ENCODE assay signal across 12 cellular contexts in the genomic region with DNA sequence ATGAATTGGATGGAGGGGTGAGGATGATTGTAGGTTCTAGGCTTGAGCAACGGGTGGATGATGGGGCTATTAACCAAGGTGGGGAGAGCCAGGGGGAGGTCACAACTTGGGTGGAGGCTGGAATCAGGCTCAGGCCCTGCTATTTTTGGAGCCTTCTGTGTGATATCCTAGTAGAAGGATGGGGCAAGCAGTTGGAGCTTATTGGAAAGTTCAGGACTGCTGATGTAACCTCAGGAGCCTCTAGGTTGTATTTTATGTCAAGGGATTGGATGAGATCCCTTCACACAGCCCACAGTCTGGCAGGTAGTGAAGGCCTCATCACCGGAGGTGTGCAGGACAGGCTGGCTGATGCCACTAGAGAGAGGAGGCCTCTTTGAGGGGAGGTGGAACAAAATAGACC. TPM values are rescaled to one million over a fixed set of nuclear protein-coding genes. Genes with fewer than 3 reads are reported as not detected.
DNase-seq lines count a peak whose midpoint lies in the region; ATAC-seq, FAIRE-seq and TF ChIP-seq lines count a peak whose summit lies in the region.
"Had no signal": no experiment of that assay in that cellular context is flagged by ENCODE, and none has a peak within 500 bp of the region (broad histone marks: within the 10 kb centered on the region; RNA-seq: fewer than 3 reads in every experiment).

No MANE protein-coding gene starts in this region.

- TF ChIP-seq RAD21 in K562 (CRISPR knock-in tag; conservative IDR thresholded peaks at IDR 0.05 in 1 of 2, IDR thresholded peaks at IDR 0.05 in 1 of 2), result no peak

- in situ Hi-C loops in K562 (cut with MboI), result no loop called here

- H3K9me3 ChIP-seq in HUES48 (ENCODE audit: control insufficient read depth, insufficient read depth, low read length) (no peaks in the 10 kb centered on the region), K562 (replicated peaks; ENCODE audit: control insufficient read depth, insufficient read depth, low read depth, low read length) (no peaks in the 10 kb centered on the region), spleen (no peaks in the 10 kb centered on the region)
- H3K9me3 ChIP-seq: heart right ventricle had no signal

- no peak for TF ChIP-seq CTCF in K562 (IDR thresholded peaks at IDR 0.05 in 2 of 3, conservative IDR thresholded peaks at IDR 0.05 in 1 of 3; ENCODE audit: insufficient read depth in 2 of 3, low read depth in 1 of 3, low read length in 3 of 3)
- no peak for TF ChIP-seq CTCF in spleen (IDR thresholded peaks at IDR 0.05 in 8 of 11, conservative IDR thresholded peaks at IDR 0.05 in 3 of 11)
- TF ChIP-seq CTCF in osteocyte (IDR thresholded peaks at IDR 0.05), result no peak

- H2AFZ ChIP-seq in K562 (ENCODE audit: low read depth, low read length), result peak overlapping the region; percentile 83

- H3K4me3 ChIP-seq in HUES48 (ENCODE audit: low read depth, low read length), result no peak overlapping the region
- no peak overlapping the region for H3K4me3 ChIP-seq in K562
- peak overlapping the region in 1 of 8 donors; percentile 3 for H3K4me3 ChIP-seq in spleen
- H3K4me3 ChIP-seq: heart right ventricle had no signal

- BruUV-seq in K562 (replicated peaks; lab: Mats Ljungman, UMichigan), result no TSS peak

- POLR2A ChIA-PET in K562 (lab: Yijun Ruan, JAX), result interaction anchor here (0.5 to 1.3 kb wide), 5 partner anchors 11 to 375 kb away, joined by 3 read pairs; no protein-coding TSS in a partner anchor

- no peaks in the 10 kb centered on the region for H3K27me3 Mint-ChIP-seq in activated naive CD4-positive, alpha-beta T cell treated with anti-CD3 and anti-CD28 coated beads, Interleukin-2, amount 50 U/mL, for 24 hours
- H3K27me3 Mint-ChIP-seq in osteocyte (ENCODE audit: unreplicated experiment), result no peaks in the 10 kb centered on the region

- FAIRE-seq in K562 (lab: Jason Lieb, UNC), result no peak

- DNase-seq in activated naive CD4-positive, alpha-beta T cell treated with Interleukin-2 at 50 U/mL for 16 hours, result no peak
- no peak for DNase-seq in K562 (ENCODE audit: extremely low read depth in 1 of 4, low spot score in 3 of 4)
- DNase-seq in spleen, result no peak
- no peak for DNase-seq in osteocyte (ENCODE audit: extremely low spot score, unreplicated experiment)
- DNase-seq in midbrain (lab: John Stamatoyannopoulos, UW), result no peak
- DNase-seq in NCI-H2171 (lab: John Stamatoyannopoulos, UW), result no peak
- DNase-seq: activated T-cell treated with anti-CD3 and anti-CD28 coated beads, Interleukin-2, amount 50 U/mL, for 1 hour; heart right ventricle; left ventricle myocardium superior; NCI-H1436 treated with DMSO at 0.1 percent for 48 hours had no signal

- H3K36me3 ChIP-seq in HUES48 (ENCODE audit: control insufficient read depth, insufficient read depth, low read length), result no peaks in the 10 kb centered on the region
- H3K36me3 ChIP-seq in K562 (ENCODE audit: control insufficient read depth, insufficient read depth, low read length), result no peaks in the 10 kb centered on the region
- H3K36me3 ChIP-seq in spleen, result no peaks in the 10 kb centered on the region
- H3K36me3 ChIP-seq: heart right ventricle had no signal

- ATAC-seq in K562, result no peak
- ATAC-seq: heart right ventricle, left ventricle myocardium superior had no signal

- H3K9ac ChIP-seq in HUES48 (ENCODE audit: low read depth, low read length), result no peak overlapping the region
- H3K9ac ChIP-seq in K562 (ENCODE audit: insufficient read depth in 1 of 2, low read depth in 2 of 2, low read length in 2 of 2), result peak overlapping the region; percentile 22 to 73; a peak in 3 of 4 replicates

- WGBS in K562 (ENCODE audit: insufficient coverage, low coverage, missing lambda C conversion rate), result 57% methylated on average over 2 of the region's 2 CpGs
- WGBS in spleen, 5 donors, result 41 to 80% (median 64%) methylated on average over 2 of the region's 2 CpGs

- peaks cover 41% of the 10 kb centered on the region for H3K4me1 Mint-ChIP-seq in activated naive CD4-positive, alpha-beta T cell treated with anti-CD3 and anti-CD28 coated beads, Interleukin-2, amount 50 U/mL, for 24 hours
- H3K4me1 Mint-ChIP-seq in osteocyte (ENCODE audit: unreplicated experiment), result peaks cover 21% of the 10 kb centered on the region

- peak overlapping the region; percentile 34; the same call in 1 of the 2 replicates for H3K4me2 ChIP-seq in K562 (ENCODE audit: insufficient read depth, low read length)

- intact Hi-C loops in K562 (cut with micrococcal nuclease) (loop anchor here (2.0 kb wide), 1 partner anchor 28 kb away; no protein-coding TSS in a partner anchor), spleen (cut with DNase I; ENCODE audit: low total_unique reads) (loop anchor here (10.0 kb wide), 1 partner anchor 54 kb away; no protein-coding TSS in a partner anchor)

- peaks cover 41% of the 10 kb centered on the region for H3K4me1 ChIP-seq in HUES48 (ENCODE audit: control insufficient read depth, insufficient read depth, low read length)
- peaks cover 18 to 39% of the 10 kb centered on the region in 2 experiments; a peak in 4 of 5 replicates for H3K4me1 ChIP-seq in K562 (replicated peaks in 1 of 2; ENCODE audit: control insufficient read depth in 2 of 2, insufficient read depth in 2 of 2, low read length in 2 of 2)
- peaks cover 7 to 95% (median 67%) of the 10 kb centered on the region in 6 donors for H3K4me1 ChIP-seq in spleen

- no peaks in the 10 kb centered on the region for H3K79me2 ChIP-seq in K562 (ENCODE audit: control insufficient read depth, insufficient read depth, low read length)

- H3K27me3 ChIP-seq in HUES48 (ENCODE audit: control insufficient read depth, insufficient read depth, low read length), result no peaks in the 10 kb centered on the region
- H3K27me3 ChIP-seq in K562 (ENCODE audit: control insufficient read depth in 2 of 2, insufficient read depth in 2 of 2, low read length in 2 of 2), result no peaks in the 10 kb centered on the region
- H3K27me3 ChIP-seq in spleen (replicated peaks in 1 of 7), result no peaks in the 10 kb centered on the region
- H3K27me3 ChIP-seq: heart right ventricle had no signal

- no peaks in the 10 kb centered on the region for H3K9me1 ChIP-seq in K562 (ENCODE audit: control insufficient read depth, insufficient read depth, low read length)

- peak overlapping the region; percentile 77 for H3K27ac Mint-ChIP-seq in activated naive CD4-positive, alpha-beta T cell treated with anti-CD3 and anti-CD28 coated beads, Interleukin-2, amount 50 U/mL, for 24 hours
- H3K27ac Mint-ChIP-seq in osteocyte (ENCODE audit: unreplicated experiment), result no peak overlapping the region

- H3K27ac ChIP-seq in HUES48 (ENCODE audit: low read depth, low read length) (peak overlapping the region; percentile 70), K562 (ENCODE audit: extremely low read depth, low read depth, low read length) (peak overlapping the region; percentile 10; the same call in 1 of the 3 replicates), spleen (peak overlapping the region in 7 of 8 donors; percentile 34 to 82 (median 73))

- CTCF ChIA-PET in K562 (lab: Yijun Ruan, JAX; ENCODE audit: low intra/inter-chr PET ratio), result interaction anchor here (0.7 kb wide), 1 partner anchor 84 kb away, joined by 3 read pairs; no protein-coding TSS in a partner anchor

- TF ChIP-seq POLR2A in K562 (conservative IDR thresholded peaks at IDR 0.05) (no peak), spleen (IDR thresholded peaks at IDR 0.05) (no peak)

- H4K20me1 ChIP-seq in K562 (replicated peaks; ENCODE audit: control insufficient read depth, insufficient read depth, low read length), result no peaks in the 10 kb centered on the region

- H3K9me3 Mint-ChIP-seq in activated naive CD4-positive, alpha-beta T cell treated with anti-CD3 and anti-CD28 coated beads, Interleukin-2, amount 50 U/mL, for 24 hours, result no peaks in the 10 kb centered on the region
- H3K9me3 Mint-ChIP-seq in osteocyte (ENCODE audit: unreplicated experiment), result no peaks in the 10 kb centered on the region

- no peak overlapping the region for H3K4me3 Mint-ChIP-seq in activated naive CD4-positive, alpha-beta T cell treated with anti-CD3 and anti-CD28 coated beads, Interleukin-2, amount 50 U/mL, for 24 hours
- H3K4me3 Mint-ChIP-seq in osteocyte (ENCODE audit: unreplicated experiment), result no peak overlapping the region

- TF ChIP-seq EP300 in K562 (IDR thresholded peaks at IDR 0.05; ENCODE audit: low read length), result no peak

- no peaks in the 10 kb centered on the region for H3K36me3 Mint-ChIP-seq in activated naive CD4-positive, alpha-beta T cell treated with anti-CD3 and anti-CD28 coated beads, Interleukin-2, amount 50 U/mL, for 24 hours
- H3K36me3 Mint-ChIP-seq in osteocyte (ENCODE audit: unreplicated experiment), result no peaks in the 10 kb centered on the region

RNA-seq across cellular contexts. Expression of a gene that starts 11.2 kb away (rescaled TPM):
- 265 and 394 TPM in 2 replicates for total RNA-seq in K562 (2011; cell fraction: chromatin; rRNA removed; ENCODE audit: low replicate concordance)
- total RNA-seq in K562 (2011; cell fraction: nucleolus; rRNA removed), result 818 and 919 TPM in 2 replicates
- 1,009 and 1,942 TPM in 2 replicates for total RNA-seq in K562 (2011; cell fraction: nucleoplasm; rRNA removed)
- 3,004 and 3,238 TPM in 2 replicates for total RNA-seq in K562 (2014; rRNA removed)
- 3,003 and 3,017 TPM in 2 replicates for total RNA-seq in K562 (2014; rRNA removed; fragmentation: Illumina TruSeq; extraction: Trizol)
- 2,679 and 2,873 TPM in 2 replicates for total RNA-seq in K562 (2015; rRNA removed; fragmentation: Illumina TruSeq; extraction: Trizol)
- total RNA-seq in K562 (2021), result 3,285 and 3,523 TPM in 2 replicates
- 5,983 and 6,751 TPM in 2 replicates for polyA plus RNA-seq in K562 (2011; rRNA removed)
- polyA plus RNA-seq in K562 (2011; cell fraction: cytosol; rRNA removed), result 5,490 and 8,746 TPM in 2 replicates
- polyA plus RNA-seq in K562 (2011; cell fraction: nucleus; rRNA removed), result 1,361 and 2,299 TPM in 2 replicates
- 4,665 and 5,719 TPM in 2 replicates for polyA plus RNA-seq in K562 (2012)
- polyA plus RNA-seq in K562 (2014; fragmentation: Illumina TruSeq; extraction: Trizol), result 3,907 and 4,185 TPM in 2 replicates
- 1,000 to 10,000 TPM; 1,824 to 2,512 TPM for polyA plus RNA-seq in K562 (2014; fragmentation: Nextera tagmentation; extraction: Ambion mirVana)
- 4,384 and 5,321 TPM in 2 replicates for polyA plus RNA-seq in K562 (2014; rRNA removed)
- polyA minus RNA-seq in K562 (2011; rRNA and poly(A)+ RNA removed), result 3,342 and 3,929 TPM in 2 replicates
- polyA minus RNA-seq in K562 (2011; cell fraction: cytosol; rRNA and poly(A)+ RNA removed), result 682 and 753 TPM in 2 replicates
- polyA minus RNA-seq in K562 (2011; cell fraction: nucleus; rRNA and poly(A)+ RNA removed), result 162 and 371 TPM in 2 replicates
- total RNA-seq in spleen, result 1,000 to 10,000 TPM; 1,801 to 2,829 (median 2,025) TPM
- polyA plus RNA-seq in spleen, result 1,000 to 10,000 TPM; 5,417 to 8,400 (median 8,329) TPM
- total RNA-seq in osteocyte, result 1,748 and 1,798 TPM in 2 replicates

RNA-seq across cellular contexts. Expression of a gene that starts 47.1 kb away (rescaled TPM):
- 39.5 and 84.3 TPM in 2 replicates for total RNA-seq in K562 (2011; cell fraction: chromatin; rRNA removed; ENCODE audit: low replicate concordance)
- 40.4 and 42.6 TPM in 2 replicates for total RNA-seq in K562 (2011; cell fraction: nucleolus; rRNA removed)
- 43.0 and 46.6 TPM in 2 replicates for total RNA-seq in K562 (2011; cell fraction: nucleoplasm; rRNA removed)
- 14.0 and 15.3 TPM in 2 replicates for total RNA-seq in K562 (2014; rRNA removed)
- 7.4 and 8.7 TPM in 2 replicates for total RNA-seq in K562 (2014; rRNA removed; fragmentation: Illumina TruSeq; extraction: Trizol)
- total RNA-seq in K562 (2015; rRNA removed; fragmentation: Illumina TruSeq; extraction: Trizol), result 9.9 and 11.5 TPM in 2 replicates
- total RNA-seq in K562 (2021), result 43.2 and 47.9 TPM in 2 replicates
- polyA plus RNA-seq in K562 (2011; rRNA removed), result 9.7 and 17.1 TPM in 2 replicates
- polyA plus RNA-seq in K562 (2011; cell fraction: cytosol; rRNA removed), result 13.1 and 18.3 TPM in 2 replicates
- 28.2 and 31.3 TPM in 2 replicates for polyA plus RNA-seq in K562 (2011; cell fraction: nucleus; rRNA removed)
- 14.9 and 22.7 TPM in 2 replicates for polyA plus RNA-seq in K562 (2012)
- polyA plus RNA-seq in K562 (2014; fragmentation: Illumina TruSeq; extraction: Trizol), result 18.4 and 19.9 TPM in 2 replicates
- polyA plus RNA-seq in K562 (2014; fragmentation: Nextera tagmentation; extraction: Ambion mirVana), result under 1 TPM; 0.38 to 0.39 TPM
- 12.0 and 14.1 TPM in 2 replicates for polyA plus RNA-seq in K562 (2014; rRNA removed)
- 14.5 and 17.3 TPM in 2 replicates for polyA minus RNA-seq in K562 (2011; rRNA and poly(A)+ RNA removed)
- polyA minus RNA-seq in K562 (2011; cell fraction: cytosol; rRNA and poly(A)+ RNA removed), result 19.3 and 27.4 TPM in 2 replicates
- 12.3 and 21.3 TPM in 2 replicates for polyA minus RNA-seq in K562 (2011; cell fraction: nucleus; rRNA and poly(A)+ RNA removed)
- 100 to 1,000 TPM; 123 to 360 (median 261) TPM for total RNA-seq in spleen
- polyA plus RNA-seq in spleen, result 10 to 100 TPM in 1 of 3 donors, 1 to 10 TPM in 2; 6.1 to 45.7 (median 6.8) TPM
- 110 and 118 TPM in 2 replicates for total RNA-seq in osteocyte

RNA-seq across cellular contexts. Expression of a gene that starts 48.1 kb away (rescaled TPM):
- not detected in 2 replicates for total RNA-seq in K562 (2011; cell fraction: chromatin; rRNA removed; ENCODE audit: low replicate concordance)
- total RNA-seq in K562 (2011; cell fraction: nucleolus; rRNA removed), result not detected in 2 replicates
- not detected in 2 replicates for total RNA-seq in K562 (2011; cell fraction: nucleoplasm; rRNA removed)
- total RNA-seq in K562 (2014; rRNA removed) (1.00 and 1.1 TPM in 2 replicates), K562 (2014; rRNA removed; fragmentation: Illumina TruSeq; extraction: Trizol) (0.18 TPM in 1 of 2 replicates, not detected in the other), K562 (2015; rRNA removed; fragmentation: Illumina TruSeq; extraction: Trizol) (0.65 and 0.87 TPM in 2 replicates), K562 (2021) (4.8 and 6.0 TPM in 2 replicates), spleen (1,000 to 10,000 TPM; 3,224 to 5,563 (median 4,811) TPM), osteocyte (not detected in 2 replicates)
- polyA plus RNA-seq in K562 (2011; rRNA removed) (0.07 and 0.22 TPM in 2 replicates), K562 (2014; fragmentation: Illumina TruSeq; extraction: Trizol) (0.40 and 1.1 TPM in 2 replicates), K562 (2014; fragmentation: Nextera tagmentation; extraction: Ambion mirVana) (under 1 TPM; 0.21 to 0.24 TPM), K562 (2014; rRNA removed) (0.32 and 1.9 TPM in 2 replicates), spleen (1,000 to 10,000 TPM; 3,319 to 4,860 (median 4,644) TPM)
- polyA plus RNA-seq in K562 (2011; cell fraction: cytosol; rRNA removed), result 0.22 and 0.27 TPM in 2 replicates
- polyA plus RNA-seq in K562 (2011; cell fraction: nucleus; rRNA removed), result 0.23 TPM in 1 of 2 replicates, not detected in the other
- 0.82 and 2.1 TPM in 2 replicates for polyA plus RNA-seq in K562 (2012)
- 0.18 TPM in 1 of 2 replicates, not detected in the other for polyA minus RNA-seq in K562 (2011; rRNA and poly(A)+ RNA removed)
- polyA minus RNA-seq in K562 (2011; cell fraction: cytosol; rRNA and poly(A)+ RNA removed), result 1.5 TPM in 1 of 2 replicates, not detected in the other
- not detected in 2 replicates for polyA minus RNA-seq in K562 (2011; cell fraction: nucleus; rRNA and poly(A)+ RNA removed)

Comparison
In these comparisons a context has a peak if more than half of its experiments do, and no peak if none do; other contexts are left out.
1. H3K27ac ChIP-seq: peak in every context shown above with its lines; median percentile 73 in spleen; 70 in HUES48; 10 in K562.
2. RNA of a gene that starts 48.1 kb away (total RNA-seq): 3,224 to 5,563 TPM in spleen; 0.18 to 6.0 TPM in K562 and not detected in osteocyte; every median in the first group is over 100 times any median in the second.